In genomic region chrX:261167-261857, GRCh38 we compare ENCODE assay signal across 12 cellular contexts. TPM values are rescaled to one million over a fixed set of nuclear protein-coding genes. Genes with fewer than 3 reads are reported as not detected.
DNase-seq lines count a peak whose midpoint lies in the region; ATAC-seq and TF ChIP-seq lines count a peak whose summit lies in the region.
"Had no signal": no experiment of that assay in that cellular context is flagged by ENCODE, and none has a peak within 500 bp of the region (broad histone marks: within the 10 kb centered on the region; RNA-seq: fewer than 3 reads in every experiment).

No MANE protein-coding gene starts in this region.

- ATAC-seq in activated naive CD4-positive, alpha-beta T cell treated with anti-CD3 and anti-CD28 coated beads, Interleukin-2, amount 50 U/mL, for 72 hours, result no peak
- ATAC-seq in lower lobe of right lung, result no peak
- no peak for ATAC-seq in HG03457 (IDR thresholded peaks at IDR 0.05; ENCODE audit: unreplicated experiment)

- no peak overlapping the region for H3K4me3 Mint-ChIP-seq in activated naive CD4-positive, alpha-beta T cell treated with anti-CD3 and anti-CD28 coated beads, Interleukin-2, amount 50 U/mL, for 24 hours

- no peak for DNase-seq in activated naive CD4-positive, alpha-beta T cell treated with anti-CD3 and anti-CD28 coated beads, Interleukin-2, amount 50 U/mL, for 72 hours (ENCODE audit: low spot score in 2 of 2)
- DNase-seq in epithelial cell of prostate (ENCODE audit: low read depth, low spot score), result no peak
- DNase-seq in lower lobe of right lung, result peak; percentile 46
- DNase-seq in ureter (ENCODE audit: low spot score), result peak; percentile 58
- no peak for DNase-seq in DMS 273 (lab: John Stamatoyannopoulos, UW; ENCODE audit: unreplicated experiment)
- no peak for DNase-seq in anterior cingulate cortex (lab: John Stamatoyannopoulos, UW)
- DNase-seq: activated T-cell treated with anti-CD3 and anti-CD28 coated beads, Interleukin-2, amount 50 U/mL, for 48 hours; cortex of kidney; Karpas-422; T-helper 9 cell had no signal

- no peaks in the 10 kb centered on the region for H3K9me3 Mint-ChIP-seq in activated naive CD4-positive, alpha-beta T cell treated with anti-CD3 and anti-CD28 coated beads, Interleukin-2, amount 50 U/mL, for 24 hours
- no peaks in the 10 kb centered on the region for H3K9me3 Mint-ChIP-seq in activated naive CD4-positive, alpha-beta T cell treated with anti-CD3 and anti-CD28 coated beads, Interleukin-2, amount 50 U/mL, for 72 hours

- H3K27ac ChIP-seq in epithelial cell of prostate (peak overlapping the region; percentile 47), lower lobe of right lung (no peak overlapping the region)

- intact Hi-C loops in lower lobe of right lung (cut with DNase I), result no loop called here

- peaks cover 4% of the 10 kb centered on the region for H3K4me1 Mint-ChIP-seq in activated naive CD4-positive, alpha-beta T cell treated with anti-CD3 and anti-CD28 coated beads, Interleukin-2, amount 50 U/mL, for 24 hours

- no peak overlapping the region for H3K4me3 ChIP-seq in lower lobe of right lung

- H3K36me3 Mint-ChIP-seq in activated naive CD4-positive, alpha-beta T cell treated with anti-CD3 and anti-CD28 coated beads, Interleukin-2, amount 50 U/mL, for 24 hours, result no peaks in the 10 kb centered on the region
- H3K36me3 Mint-ChIP-seq in activated naive CD4-positive, alpha-beta T cell treated with anti-CD3 and anti-CD28 coated beads, Interleukin-2, amount 50 U/mL, for 72 hours, result no peaks in the 10 kb centered on the region

- no peaks in the 10 kb centered on the region for H3K27me3 ChIP-seq in lower lobe of right lung (ENCODE audit: low read depth)

- no peaks in the 10 kb centered on the region for H3K9me3 ChIP-seq in lower lobe of right lung

- TF ChIP-seq CTCF in lower lobe of right lung (IDR thresholded peaks at IDR 0.05), result no peak

- H3K27ac Mint-ChIP-seq in activated naive CD4-positive, alpha-beta T cell treated with anti-CD3 and anti-CD28 coated beads, Interleukin-2, amount 50 U/mL, for 24 hours, result peak overlapping the region; percentile 59
- H3K27ac Mint-ChIP-seq in activated naive CD4-positive, alpha-beta T cell treated with anti-CD3 and anti-CD28 coated beads, Interleukin-2, amount 50 U/mL, for 72 hours, result no peak overlapping the region

- H3K36me3 ChIP-seq in lower lobe of right lung, result no peaks in the 10 kb centered on the region

- H3K27me3 Mint-ChIP-seq in activated naive CD4-positive, alpha-beta T cell treated with anti-CD3 and anti-CD28 coated beads, Interleukin-2, amount 50 U/mL, for 24 hours, result no peaks in the 10 kb centered on the region

- H3K4me1 ChIP-seq in lower lobe of right lung, result peaks cover 19% of the 10 kb centered on the region

RNA-seq across cellular contexts. Expression of gene PLCXD1, which starts 19.9 kb away (rescaled TPM):
- total RNA-seq in activated naive CD4-positive, alpha-beta T cell treated with anti-CD3 and anti-CD28 coated beads, Interleukin-2, amount 50 U/mL, for 72 hours, result 100 to 1,000 TPM in 1 of 2 donors, 10 to 100 TPM in 1; 61.4 to 118 TPM
- total RNA-seq in lower lobe of right lung (23.7 TPM), ureter (15.1 TPM)

RNA-seq across cellular contexts. Expression of gene GTPBP6, which starts 57.3 kb away (rescaled TPM):
- 10 to 100 TPM; 57.1 to 61.6 TPM for total RNA-seq in activated naive CD4-positive, alpha-beta T cell treated with anti-CD3 and anti-CD28 coated beads, Interleukin-2, amount 50 U/mL, for 72 hours
- total RNA-seq in lower lobe of right lung (47.1 TPM), ureter (57.5 TPM)

Comparison
In these comparisons a context has a peak if more than half of its experiments do, and no peak if none do; other contexts are left out.
1. DNase-seq: peak in lower lobe of right lung (single experiment) and ureter (single experiment); none in activated naive CD4-positive, alpha-beta T cell treated with anti-CD3 and anti-CD28 coated beads, Interleukin-2, amount 50 U/mL, for 72 hours (0 of 2), epithelial cell of prostate (single experiment), DMS 273 (single experiment) and anterior cingulate cortex (0 of 58).